In the genomic region with DNA sequence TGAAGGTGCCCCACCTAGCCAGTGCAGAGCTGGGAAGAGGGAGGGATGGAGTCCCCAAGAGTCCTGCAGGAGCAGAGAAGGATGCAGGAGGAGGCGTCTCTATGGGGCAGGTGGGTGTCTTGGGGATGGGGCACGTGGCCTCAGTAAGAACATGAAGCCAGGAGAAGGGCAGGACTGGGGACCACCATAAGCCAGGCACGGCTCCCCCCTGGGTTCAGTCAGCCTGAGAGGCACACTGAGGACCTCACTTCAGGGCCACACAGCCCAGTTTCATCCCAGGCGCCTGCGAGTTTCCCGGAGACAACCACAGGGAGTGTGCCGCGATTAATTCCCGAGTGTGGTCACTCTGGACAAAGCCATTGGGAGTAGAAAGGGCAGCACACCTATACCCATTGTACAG, we compare ENCODE assay signal across 8 cellular contexts.
DNase-seq lines count a peak whose midpoint lies in the region; ATAC-seq and TF ChIP-seq lines count a peak whose summit lies in the region.

No MANE protein-coding gene starts in this region.

- H3K9me3 ChIP-seq in endodermal cell (ENCODE audit: control insufficient read depth, low read length) = no peaks in the 10 kb centered on the region
- H3K9me3 ChIP-seq in Karpas-422 (ENCODE audit: low read length) = no peaks in the 10 kb centered on the region
- H3K9me3 ChIP-seq in PC-3 (ENCODE audit: low read length) = no peaks in the 10 kb centered on the region

- H3K27me3 ChIP-seq in endodermal cell (ENCODE audit: control insufficient read depth, insufficient read depth, low read length, poor library complexity, severe bottlenecking) = peaks cover 20% of the 10 kb centered on the region
- H3K27me3 ChIP-seq in Karpas-422 (ENCODE audit: low read length) = no peaks in the 10 kb centered on the region
- H3K27me3 ChIP-seq in PC-3 (ENCODE audit: low read length) = peaks cover 38% of the 10 kb centered on the region

- intact Hi-C loops in PC-3 (cut with micrococcal nuclease) = no loop called here

- H3K4me1 ChIP-seq in endodermal cell (ENCODE audit: control insufficient read depth, insufficient read depth, low read length) (peaks cover 10% of the 10 kb centered on the region), Karpas-422 (ENCODE audit: low read length) (peaks cover 7% of the 10 kb centered on the region), PC-3 (ENCODE audit: insufficient read depth, low read length) (no peaks in the 10 kb centered on the region)

- H4K20me1 ChIP-seq in Karpas-422 (ENCODE audit: insufficient read depth, low read depth, low read length) (no peaks in the 10 kb centered on the region), PC-3 (ENCODE audit: low read length) (no peaks in the 10 kb centered on the region)

- H3K36me3 ChIP-seq in endodermal cell (ENCODE audit: control insufficient read depth, insufficient read depth, low read length) = no peaks in the 10 kb centered on the region
- H3K36me3 ChIP-seq in Karpas-422 (ENCODE audit: insufficient read depth, low read length) = no peaks in the 10 kb centered on the region
- no peaks in the 10 kb centered on the region for H3K36me3 ChIP-seq in PC-3 (ENCODE audit: low read depth, low read length)

- H3K9ac ChIP-seq in endodermal cell (ENCODE audit: extremely low read depth, low read length, poor library complexity, severe bottlenecking) (no peak overlapping the region), Karpas-422 (ENCODE audit: low read length) (no peak overlapping the region), PC-3 (ENCODE audit: low read length) (no peak overlapping the region)

- H3K79me2 ChIP-seq in Karpas-422 (ENCODE audit: low read length) (no peaks in the 10 kb centered on the region), PC-3 (ENCODE audit: low read length) (no peaks in the 10 kb centered on the region)

- H3K27me3 Mint-ChIP-seq in endodermal cell (ENCODE audit: insufficient read depth) (peaks cover 42% of the 10 kb centered on the region), osteocyte (ENCODE audit: unreplicated experiment) (peaks cover 41% of the 10 kb centered on the region)

- CTCF ChIA-PET in PC-3 (lab: Charles Lee) = no interaction called here

- POLR2A ChIA-PET in PC-3 (lab: Charles Lee; ENCODE audit: unreplicated experiment) = no interaction called here

- H3K27ac ChIP-seq in endodermal cell (ENCODE audit: low read depth, low read length) (no peak overlapping the region), Karpas-422 (ENCODE audit: low read length) (no peak overlapping the region), PC-3 (ENCODE audit: low read length) (no peak overlapping the region)

- H3K4me3 ChIP-seq in endodermal cell (ENCODE audit: low read length) = peak overlapping the region; percentile 91
- H3K4me3 ChIP-seq in Karpas-422 (ENCODE audit: low read length) = no peak overlapping the region
- H3K4me3 ChIP-seq in PC-3 (ENCODE audit: low read length) = no peak overlapping the region

- no peak overlapping the region for H3K4me2 ChIP-seq in Karpas-422 (ENCODE audit: low read depth, low read length, poor library complexity, severe bottlenecking)
- H3K4me2 ChIP-seq in PC-3 (ENCODE audit: low read length) = no peak overlapping the region

- TF ChIP-seq CTCF in endodermal cell (conservative IDR thresholded peaks at IDR 0.05) = no peak
- TF ChIP-seq CTCF in osteocyte (IDR thresholded peaks at IDR 0.05) = no peak
- TF ChIP-seq CTCF in PC-3 (conservative IDR thresholded peaks at IDR 0.05; ENCODE audit: low read depth, low read length) = no peak

- H3F3A ChIP-seq in PC-3 (ENCODE audit: low read length, unreplicated experiment) = no peaks in the 10 kb centered on the region

- no TSS peak for BruUV-seq in PC-3 (replicated peaks; lab: Mats Ljungman, UMichigan)

- H3K27ac Mint-ChIP-seq in endodermal cell (no peak overlapping the region), osteocyte (ENCODE audit: unreplicated experiment) (no peak overlapping the region)

- peak; percentile 3 for ATAC-seq in HG03378 (IDR thresholded peaks at IDR 0.05; ENCODE audit: unreplicated experiment)
- no peak for ATAC-seq in HG03354 (IDR thresholded peaks at IDR 0.05; ENCODE audit: poor library complexity, severe bottlenecking, unreplicated experiment)
- ATAC-seq in PC-3 = no peak

- H3K9me3 Mint-ChIP-seq in endodermal cell (no peaks in the 10 kb centered on the region), osteocyte (ENCODE audit: unreplicated experiment) (no peaks in the 10 kb centered on the region)

- H3K36me3 Mint-ChIP-seq in endodermal cell (ENCODE audit: low read depth) (no peaks in the 10 kb centered on the region), osteocyte (ENCODE audit: unreplicated experiment) (no peaks in the 10 kb centered on the region)

- H3K4me1 Mint-ChIP-seq in endodermal cell (peaks cover 19% of the 10 kb centered on the region), osteocyte (ENCODE audit: unreplicated experiment) (peaks cover 4% of the 10 kb centered on the region)

- H3K4me3 Mint-ChIP-seq in endodermal cell (peak overlapping the region; percentile 71), osteocyte (ENCODE audit: unreplicated experiment) (peak overlapping the region; percentile 53)

- 44% methylated on average over 1 to 9 of the region's 9 CpGs for WGBS in endodermal cell (ENCODE audit: insufficient coverage in 1 of 2, insufficient read length in 1 of 2), 2 experiments

- H3K9me2 ChIP-seq in Karpas-422 (replicated peaks; ENCODE audit: insufficient read depth, low read length) (no peaks in the 10 kb centered on the region), PC-3 (replicated peaks; ENCODE audit: low read length) (no peaks in the 10 kb centered on the region)

- DNase-seq in DMS53 (lab: John Stamatoyannopoulos, UW) (peak; percentile 52), endodermal cell (no peak), osteocyte (ENCODE audit: extremely low spot score, unreplicated experiment) (no peak), AML-193 (lab: John Stamatoyannopoulos, UW) (no peak), Karpas-422 (no peak), PC-3 (no peak)

- H2AFZ ChIP-seq in Karpas-422 (ENCODE audit: low read length) (no peak overlapping the region), PC-3 (ENCODE audit: low read length) (no peak overlapping the region)
